In genomic region chr11:95108671-95109551, GRCh38 we compare ENCODE assay signal across 11 cellular contexts. TPM values are rescaled to one million over a fixed set of nuclear protein-coding genes. Genes with fewer than 3 reads are reported as not detected.
DNase-seq lines count a peak whose midpoint lies in the region; ATAC-seq and TF ChIP-seq lines count a peak whose summit lies in the region.
"Had no signal": no experiment of that assay in that cellular context is flagged by ENCODE, and none has a peak within 500 bp of the region (broad histone marks: within the 10 kb centered on the region; RNA-seq: fewer than 3 reads in every experiment).

No MANE protein-coding gene starts in this region.

- no peak overlapping the region for H3K4me3 Mint-ChIP-seq in T-helper 1 cell treated with Interleukin-12 subunit alpha and Interleukin-12 subunit beta and Interleukin-4 antibody, amounts not matched to agents 30 μg/mL and 1 μg/mL, for 36 hours
- peak overlapping the region; percentile 18 for H3K4me3 Mint-ChIP-seq in dendritic cell treated with granulocyte-macrophage colony-stimulating factor and Interleukin-4, amounts not matched to agents 40 ng/mL and 50 ng/mL, for 4 days
- no peak overlapping the region for H3K4me3 Mint-ChIP-seq in memory B cell
- H3K4me3 Mint-ChIP-seq: activated naive CD8-positive, alpha-beta T cell; T-helper 2 cell treated with Interferon-gamma antibody and Interleukin-4, amounts not matched to agents 5 μg/mL and 100 μg/mL, for 36 hours had no signal

- no peaks in the 10 kb centered on the region for H3K27me3 Mint-ChIP-seq in T-helper 1 cell treated with Interleukin-12 subunit alpha and Interleukin-12 subunit beta and Interleukin-4 antibody, amounts not matched to agents 30 μg/mL and 1 μg/mL, for 36 hours (ENCODE audit: low read depth)
- no peaks in the 10 kb centered on the region for H3K27me3 Mint-ChIP-seq in dendritic cell treated with granulocyte-macrophage colony-stimulating factor and Interleukin-4, amounts not matched to agents 40 ng/mL and 50 ng/mL, for 4 days
- H3K27me3 Mint-ChIP-seq in memory B cell = no peaks in the 10 kb centered on the region
- H3K27me3 Mint-ChIP-seq: activated naive CD8-positive, alpha-beta T cell had no signal

- peak overlapping the region; percentile 29 for H3K27ac Mint-ChIP-seq in T-helper 1 cell treated with Interleukin-12 subunit alpha and Interleukin-12 subunit beta and Interleukin-4 antibody, amounts not matched to agents 30 μg/mL and 1 μg/mL, for 36 hours
- peak overlapping the region; percentile 88 for H3K27ac Mint-ChIP-seq in dendritic cell treated with granulocyte-macrophage colony-stimulating factor and Interleukin-4, amounts not matched to agents 40 ng/mL and 50 ng/mL, for 4 days
- peak overlapping the region; percentile 62 for H3K27ac Mint-ChIP-seq in memory B cell
- H3K27ac Mint-ChIP-seq: activated naive CD8-positive, alpha-beta T cell; T-helper 2 cell treated with Interferon-gamma antibody and Interleukin-4, amounts not matched to agents 5 μg/mL and 100 μg/mL, for 36 hours had no signal

- no peak overlapping the region for H3K4me3 ChIP-seq in upper lobe of right lung

- peaks cover 3% of the 10 kb centered on the region for H3K4me1 Mint-ChIP-seq in T-helper 1 cell treated with Interleukin-12 subunit alpha and Interleukin-12 subunit beta and Interleukin-4 antibody, amounts not matched to agents 30 μg/mL and 1 μg/mL, for 36 hours (ENCODE audit: low read depth)
- H3K4me1 Mint-ChIP-seq in dendritic cell treated with granulocyte-macrophage colony-stimulating factor and Interleukin-4, amounts not matched to agents 40 ng/mL and 50 ng/mL, for 4 days (ENCODE audit: low read depth) = peaks cover 25% of the 10 kb centered on the region
- H3K4me1 Mint-ChIP-seq in memory B cell = peaks cover 23% of the 10 kb centered on the region

- H3K36me3 Mint-ChIP-seq in T-helper 1 cell treated with Interleukin-12 subunit alpha and Interleukin-12 subunit beta and Interleukin-4 antibody, amounts not matched to agents 30 μg/mL and 1 μg/mL, for 36 hours (ENCODE audit: low read depth) = peaks cover 14% of the 10 kb centered on the region
- H3K36me3 Mint-ChIP-seq in dendritic cell treated with granulocyte-macrophage colony-stimulating factor and Interleukin-4, amounts not matched to agents 40 ng/mL and 50 ng/mL, for 4 days (ENCODE audit: low read depth) = no peaks in the 10 kb centered on the region
- peaks cover 17% of the 10 kb centered on the region for H3K36me3 Mint-ChIP-seq in memory B cell

- H3K9me3 ChIP-seq in upper lobe of right lung = no peaks in the 10 kb centered on the region

- TF ChIP-seq CTCF in upper lobe of right lung (IDR thresholded peaks at IDR 0.05) = no peak

- H3K27ac ChIP-seq in upper lobe of right lung = peak overlapping the region; percentile 79

- peaks cover 13% of the 10 kb centered on the region for H3K4me1 ChIP-seq in upper lobe of right lung

- intact Hi-C loops in dendritic cell treated with granulocyte-macrophage colony-stimulating factor and Interleukin-4, amounts not matched to agents 40 ng/mL and 50 ng/mL, for 4 days (cut with micrococcal nuclease) = no loop called here
- intact Hi-C loops in upper lobe of right lung (cut with DNase I) = no loop called here

- no peaks in the 10 kb centered on the region for H3K36me3 ChIP-seq in upper lobe of right lung

- no peaks in the 10 kb centered on the region for H3K27me3 ChIP-seq in upper lobe of right lung

- ATAC-seq in memory B cell (ENCODE audit: low read depth) (no peak), upper lobe of right lung (peak; percentile 60), HG02759 (IDR thresholded peaks at IDR 0.05; ENCODE audit: unreplicated experiment) (no peak), HG02798 (IDR thresholded peaks at IDR 0.05; ENCODE audit: poor library complexity, unreplicated experiment) (no peak)

- H3K9me3 Mint-ChIP-seq in T-helper 1 cell treated with Interleukin-12 subunit alpha and Interleukin-12 subunit beta and Interleukin-4 antibody, amounts not matched to agents 30 μg/mL and 1 μg/mL, for 36 hours = no peaks in the 10 kb centered on the region
- H3K9me3 Mint-ChIP-seq in dendritic cell treated with granulocyte-macrophage colony-stimulating factor and Interleukin-4, amounts not matched to agents 40 ng/mL and 50 ng/mL, for 4 days = no peaks in the 10 kb centered on the region
- no peaks in the 10 kb centered on the region for H3K9me3 Mint-ChIP-seq in memory B cell
- H3K9me3 Mint-ChIP-seq: T-helper 2 cell treated with Interferon-gamma antibody and Interleukin-4, amounts not matched to agents 5 μg/mL and 100 μg/mL, for 36 hours had no signal

- DNase-seq in T-helper 1 cell (no peak), memory B cell (ENCODE audit: low spot score in 2 of 2) (no peak), upper lobe of right lung (no peak)
- DNase-seq in activated naive CD4-positive, alpha-beta T cell (lab: John Stamatoyannopoulos, UW) = no peak
- DNase-seq: ACHN had no signal

RNA-seq across cellular contexts. Expression of gene ENDOD1, which starts 19.3 kb away (rescaled TPM):
- 32.2 TPM for total RNA-seq in upper lobe of right lung

RNA-seq across cellular contexts. Expression of gene SRSF8, which starts 42.2 kb away (rescaled TPM):
- 42.2 TPM for total RNA-seq in upper lobe of right lung

RNA-seq across cellular contexts. Expression of gene KDM4F, which starts 59.7 kb away (rescaled TPM):
- not detected for total RNA-seq in upper lobe of right lung

Comparison
In these comparisons a context has a peak if more than half of its experiments do, and no peak if none do; other contexts are left out.
1. H3K27ac Mint-ChIP-seq: peak in every context shown above with its lines; median percentile 88 in dendritic cell treated with granulocyte-macrophage colony-stimulating factor and Interleukin-4, amounts not matched to agents 40 ng/mL and 50 ng/mL, for 4 days; 62 in memory B cell; 29 in T-helper 1 cell treated with Interleukin-12 subunit alpha and Interleukin-12 subunit beta and Interleukin-4 antibody, amounts not matched to agents 30 μg/mL and 1 μg/mL, for 36 hours.